In the genomic region with DNA sequence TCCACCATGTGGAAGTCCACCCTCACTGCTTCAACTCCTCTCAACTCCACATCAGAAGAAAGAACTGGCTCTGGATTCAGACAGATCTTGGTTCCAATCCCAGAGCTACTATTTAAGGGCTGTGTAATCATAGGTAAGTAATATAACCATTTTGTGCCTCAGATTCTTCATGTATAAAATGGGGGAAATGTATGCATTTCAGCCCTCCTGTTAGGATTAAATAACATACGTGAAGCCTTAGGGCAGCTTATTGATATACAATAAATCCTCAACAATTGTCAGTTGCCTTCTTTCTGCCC, we compare ENCODE assay signal across 1 cellular context.
TF ChIP-seq lines count a peak whose summit lies in the region.

No MANE protein-coding gene starts in this region.

TF ChIP-seq in SK-N-SH, 30 proteins besides CTCF, POLR2A, EP300 and RAD21 (continued from another document):
- TF ChIP-seq, protein P1, sequence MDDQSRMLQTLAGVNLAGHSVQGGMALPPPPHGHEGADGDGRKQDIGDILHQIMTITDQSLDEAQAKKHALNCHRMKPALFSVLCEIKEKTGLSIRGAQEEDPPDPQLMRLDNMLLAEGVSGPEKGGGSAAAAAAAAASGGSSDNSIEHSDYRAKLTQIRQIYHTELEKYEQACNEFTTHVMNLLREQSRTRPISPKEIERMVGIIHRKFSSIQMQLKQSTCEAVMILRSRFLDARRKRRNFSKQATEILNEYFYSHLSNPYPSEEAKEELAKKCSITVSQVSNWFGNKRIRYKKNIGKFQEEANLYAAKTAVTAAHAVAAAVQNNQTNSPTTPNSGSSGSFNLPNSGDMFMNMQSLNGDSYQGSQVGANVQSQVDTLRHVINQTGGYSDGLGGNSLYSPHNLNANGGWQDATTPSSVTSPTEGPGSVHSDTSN (IDR thresholded peaks at IDR 0.05) = no peak
- TF ChIP-seq SIN3A (IDR thresholded peaks at IDR 0.05; ENCODE audit: borderline replicate concordance, low read depth, low read length) (no peak), NRF1 (IDR thresholded peaks at IDR 0.05; ENCODE audit: low read depth, low read length) (no peak), TAF1 (IDR thresholded peaks at IDR 0.05; ENCODE audit: borderline replicate concordance, low read depth, low read length) (no peak)
- TF ChIP-seq, protein P2, sequence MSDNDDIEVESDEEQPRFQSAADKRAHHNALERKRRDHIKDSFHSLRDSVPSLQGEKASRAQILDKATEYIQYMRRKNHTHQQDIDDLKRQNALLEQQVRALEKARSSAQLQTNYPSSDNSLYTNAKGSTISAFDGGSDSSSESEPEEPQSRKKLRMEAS (IDR thresholded peaks at IDR 0.05; ENCODE audit: low read depth) = no peak
